Comparison of ENCODE assay signal across 19 cellular contexts in genomic region chr15:61935493-61935892, GRCh38.
DNase-seq lines count a peak whose midpoint lies in the region; ATAC-seq, FAIRE-seq and TF ChIP-seq lines count a peak whose summit lies in the region.
"Had no signal": no experiment of that assay in that cellular context is flagged by ENCODE, and none has a peak within 500 bp of the region (broad histone marks: within the 10 kb centered on the region; RNA-seq: fewer than 3 reads in every experiment).

No MANE protein-coding gene starts in this region.

- H3K4me1 ChIP-seq in RWPE2 (ENCODE audit: insufficient read depth, poor library complexity, severe bottlenecking) = no peaks in the 10 kb centered on the region
- no peaks in the 10 kb centered on the region for H3K4me1 ChIP-seq in left lung
- no peaks in the 10 kb centered on the region for H3K4me1 ChIP-seq in GM23338 (ENCODE audit: insufficient read depth)
- H3K4me1 ChIP-seq: BLaER1 had no signal

- peaks cover 2% of the 10 kb centered on the region for H3K9me3 ChIP-seq in RWPE2 (ENCODE audit: severe bottlenecking)
- H3K9me3 ChIP-seq in left lung = no peaks in the 10 kb centered on the region
- H3K9me3 ChIP-seq: BLaER1 had no signal

- no peaks in the 10 kb centered on the region for H3K9me2 ChIP-seq in GM23338 (ENCODE audit: insufficient read depth)

- no peaks in the 10 kb centered on the region for H3K9me3 Mint-ChIP-seq in GM23338
- H3K9me3 Mint-ChIP-seq: CD8-positive, alpha-beta T cell had no signal

- FAIRE-seq in GM12891 (lab: Jason Lieb, UNC) = peak; percentile 40
- no peak for FAIRE-seq in bronchial epithelial cell (lab: Jason Lieb, UNC)
- FAIRE-seq: GM19239, H54 had no signal

- peaks cover 22% of the 10 kb centered on the region for H3K36me3 ChIP-seq in RWPE2 (ENCODE audit: low read depth)
- peaks cover 2% of the 10 kb centered on the region for H3K36me3 ChIP-seq in bronchial epithelial cell (ENCODE audit: control insufficient read depth, insufficient read depth, low read length)
- peaks cover 0 to 68% of the 10 kb centered on the region in 2 donors for H3K36me3 ChIP-seq in left lung
- H3K36me3 ChIP-seq in GM23338 (ENCODE audit: insufficient read depth) = no peaks in the 10 kb centered on the region

- DNase-seq in GM12891 (ENCODE audit: insufficient read length, low spot score) (no peak), RWPE2 (ENCODE audit: low spot score) (no peak), bronchial epithelial cell (ENCODE audit: low read depth) (peak; percentile 39), left lung (no peak), NCI-H187 (lab: John Stamatoyannopoulos, UW) (no peak), KG1 (lab: John Stamatoyannopoulos, UW) (no peak), GM23338 (ENCODE audit: low spot score) (no peak)
- DNase-seq: AML-193; Calu3; CD8-positive, alpha-beta T cell; GF-D8; GM23248; HCEC 1CT; IMR-90; KBM-7 had no signal

- no peaks in the 10 kb centered on the region for H3F3A ChIP-seq in GM23338 (replicated peaks; ENCODE audit: low read depth)

- no peaks in the 10 kb centered on the region for H4K20me1 ChIP-seq in GM23338 (replicated peaks; ENCODE audit: insufficient read depth)
- H4K20me1 ChIP-seq: BLaER1 had no signal

- H3K36me3 Mint-ChIP-seq in GM23338 (ENCODE audit: low read depth) = no peaks in the 10 kb centered on the region

- no peaks in the 10 kb centered on the region for H3K79me2 ChIP-seq in GM23338 (replicated peaks; ENCODE audit: insufficient read depth)

- H3K4me2 ChIP-seq in GM23338 = no peak overlapping the region
- H3K4me2 ChIP-seq: BLaER1 had no signal

- ATAC-seq in RWPE2 (ENCODE audit: low read depth) = 0 out of 3 replicates have a peak, but pooled peaks have one; percentile 25
- peak; percentile 27 for ATAC-seq in left lung
- no peak for ATAC-seq in GM23338
- ATAC-seq: CD8-positive, alpha-beta T cell had no signal

- intact Hi-C loops in left lung (cut with DNase I) = no loop called here

- no peak for TF ChIP-seq CTCF in RWPE2 (IDR thresholded peaks at IDR 0.05; ENCODE audit: poor library complexity, severe bottlenecking)
- no peak for TF ChIP-seq CTCF in bronchial epithelial cell (IDR thresholded peaks at IDR 0.05; ENCODE audit: insufficient read depth, low read length, severe bottlenecking)
- TF ChIP-seq CTCF in left lung (IDR thresholded peaks at IDR 0.05) = no peak
- TF ChIP-seq CTCF in GM23338 (conservative IDR thresholded peaks at IDR 0.05; ENCODE audit: low read depth in 2 of 2) = no peak

- no peak overlapping the region for H3K27ac ChIP-seq in RWPE2 (ENCODE audit: poor library complexity, severe bottlenecking)
- H3K27ac ChIP-seq in left lung = no peak overlapping the region
- H3K27ac ChIP-seq in GM23338 (ENCODE audit: low read depth) = no peak overlapping the region
- H3K27ac ChIP-seq: BLaER1, GM23248, HL-60 had no signal

- no peaks in the 10 kb centered on the region for H3K4me1 Mint-ChIP-seq in GM23338

- no peak for TF ChIP-seq POLR2A in GM12891 (IDR thresholded peaks at IDR 0.05; ENCODE audit: low read depth, low read length)

- no peak overlapping the region for H3K4me3 ChIP-seq in RWPE2 (ENCODE audit: severe bottlenecking)
- no peak overlapping the region for H3K4me3 ChIP-seq in bronchial epithelial cell (ENCODE audit: low read depth, low read length)
- no peak overlapping the region for H3K4me3 ChIP-seq in left lung
- no peak overlapping the region for H3K4me3 ChIP-seq in GM23338
- H3K4me3 ChIP-seq: BLaER1, GM23248 had no signal

- no peaks in the 10 kb centered on the region for H3K27me3 Mint-ChIP-seq in GM23338 (ENCODE audit: insufficient read depth, low read depth, poor library complexity)

- H3K27ac Mint-ChIP-seq in GM23338 = no peak overlapping the region

- H2AFZ ChIP-seq in GM23338 = no peak overlapping the region
- H2AFZ ChIP-seq: GM23248 had no signal

- H3K4me3 Mint-ChIP-seq in GM23338 = no peak overlapping the region
- H3K4me3 Mint-ChIP-seq: CD8-positive, alpha-beta T cell had no signal

- H3K27me3 ChIP-seq in RWPE2 (ENCODE audit: insufficient read depth, poor library complexity, severe bottlenecking) = no peaks in the 10 kb centered on the region
- no peaks in the 10 kb centered on the region for H3K27me3 ChIP-seq in bronchial epithelial cell (ENCODE audit: control insufficient read depth, insufficient read depth, low read length)
- H3K27me3 ChIP-seq in left lung = no peaks in the 10 kb centered on the region
- H3K27me3 ChIP-seq in GM23338 (ENCODE audit: insufficient read depth) = no peaks in the 10 kb centered on the region
- H3K27me3 ChIP-seq: BLaER1 had no signal

TF ChIP-seq in GM12891, 5 proteins besides CTCF, POLR2A, EP300 and RAD21:
- TF ChIP-seq SPI1 (IDR thresholded peaks at IDR 0.05; ENCODE audit: low read depth, low read length) = no peak
- no peak for TF ChIP-seq POLR2AphosphoS5 (IDR thresholded peaks at IDR 0.05; ENCODE audit: low read depth, low read length)
- no peak for TF ChIP-seq POU2F2 (IDR thresholded peaks at IDR 0.05; ENCODE audit: low read depth, low read length)
- no peak for TF ChIP-seq PAX5 (IDR thresholded peaks at IDR 0.05; ENCODE audit: insufficient read depth, low read length, severe bottlenecking)
- TF ChIP-seq TAF1 (IDR thresholded peaks at IDR 0.05; ENCODE audit: low read depth, low read length) = no peak

TF ChIP-seq in GM23338, 12 proteins besides CTCF, POLR2A, EP300 and RAD21 (continues in another document):
- TF ChIP-seq STAT1 (IDR thresholded peaks at IDR 0.05; ENCODE audit: unreplicated experiment) = no peak
- TF ChIP-seq EZH2 (IDR thresholded peaks at IDR 0.05; ENCODE audit: low read depth, unreplicated experiment) = no peak
- TF ChIP-seq ZNF114 (CRISPR knock-in tag; IDR thresholded peaks at IDR 0.05) = no peak
- no peak for TF ChIP-seq JUNB (IDR thresholded peaks at IDR 0.05; ENCODE audit: unreplicated experiment)
- no peak for TF ChIP-seq EZH2phosphoT487 (IDR thresholded peaks at IDR 0.05; ENCODE audit: unreplicated experiment)
- no peak for TF ChIP-seq ETS1 (IDR thresholded peaks at IDR 0.05)
- TF ChIP-seq NANOG (IDR thresholded peaks at IDR 0.05; ENCODE audit: borderline replicate concordance) = no peak
- no peak for TF ChIP-seq REST (IDR thresholded peaks at IDR 0.05; ENCODE audit: unreplicated experiment)
- TF ChIP-seq POLR2AphosphoS5 (IDR thresholded peaks at IDR 0.05; ENCODE audit: low read depth) = no peak
- TF ChIP-seq CREB1 (CRISPR knock-in tag; IDR thresholded peaks at IDR 0.05; ENCODE audit: low read depth) = no peak
- no peak for TF ChIP-seq ZNF331 (CRISPR knock-in tag; IDR thresholded peaks at IDR 0.05; ENCODE audit: low read depth)
